Comparison of ENCODE assay signal across 1 cellular context in genomic region chr10:66842867-66843266, GRCh38.
TF ChIP-seq lines count a peak whose summit lies in the region.

No MANE protein-coding gene starts in this region.

TF ChIP-seq in HepG2, 621 proteins besides CTCF, POLR2A, EP300 and RAD21 (continued from another document):
- no peak for TF ChIP-seq ZNF562 (CRISPR knock-in tag; IDR thresholded peaks at IDR 0.05; ENCODE audit: borderline replicate concordance)
- TF ChIP-seq ZNF75D (CRISPR knock-in tag; IDR thresholded peaks at IDR 0.05; ENCODE audit: borderline replicate concordance) = no peak
- no peak for TF ChIP-seq BATF2 (CRISPR knock-in tag; IDR thresholded peaks at IDR 0.05)
- TF ChIP-seq SNRNP70 (IDR thresholded peaks at IDR 0.05; ENCODE audit: low read depth, low read length) = no peak
- no peak for TF ChIP-seq DMAP1 (CRISPR knock-in tag; IDR thresholded peaks at IDR 0.05)
- TF ChIP-seq SIX1 (CRISPR knock-in tag; IDR thresholded peaks at IDR 0.05; ENCODE audit: borderline replicate concordance) = no peak
- no peak for TF ChIP-seq ZSCAN25 (CRISPR knock-in tag; IDR thresholded peaks at IDR 0.05)
